2 cellular contexts compared by ENCODE assay signal in genomic region chr5:43298459-43298858, GRCh38.
A peak's percentile ranks its signal among the peaks of the same experiment; 100 is the strongest.
TF ChIP-seq lines count a peak whose summit lies in the region.

No MANE protein-coding gene starts in this region.

TF ChIP-seq in SK-N-SH, 30 proteins besides CTCF, POLR2A, EP300 and RAD21 (continued from another document):
- peak; percentile 64 for TF ChIP-seq GATA2 (CRISPR knock-in tag; IDR thresholded peaks at IDR 0.05)
- TF ChIP-seq RXRA (IDR thresholded peaks at IDR 0.05; ENCODE audit: borderline replicate concordance, low read depth), result no peak
- TF ChIP-seq NRF1 (IDR thresholded peaks at IDR 0.05; ENCODE audit: low read depth, low read length), result no peak
- TF ChIP-seq CHD2 (IDR thresholded peaks at IDR 0.05; ENCODE audit: low read length, partially characterized antibody), result peak; percentile 40
- TF ChIP-seq IRF3 (IDR thresholded peaks at IDR 0.05; ENCODE audit: low read depth, low read length), result no peak

TF ChIP-seq in endothelial cell of umbilical vein, 7 proteins besides CTCF, POLR2A, EP300 and RAD21 (continued from another document):
- TF ChIP-seq POLR2AphosphoS5 (IDR thresholded peaks at IDR 0.05; ENCODE audit: insufficient read depth, low read depth, low read length), result no peak
- no peak for TF ChIP-seq FOS (IDR thresholded peaks at IDR 0.05; ENCODE audit: borderline replicate concordance, insufficient read depth, low read length)
- no peak for TF ChIP-seq MYC (IDR thresholded peaks at IDR 0.05; ENCODE audit: low read depth, low read length)
- TF ChIP-seq GATA2 (IDR thresholded peaks at IDR 0.05; ENCODE audit: insufficient read depth, insufficient read length, low read depth, low read length), result no peak
